In the genomic region with DNA sequence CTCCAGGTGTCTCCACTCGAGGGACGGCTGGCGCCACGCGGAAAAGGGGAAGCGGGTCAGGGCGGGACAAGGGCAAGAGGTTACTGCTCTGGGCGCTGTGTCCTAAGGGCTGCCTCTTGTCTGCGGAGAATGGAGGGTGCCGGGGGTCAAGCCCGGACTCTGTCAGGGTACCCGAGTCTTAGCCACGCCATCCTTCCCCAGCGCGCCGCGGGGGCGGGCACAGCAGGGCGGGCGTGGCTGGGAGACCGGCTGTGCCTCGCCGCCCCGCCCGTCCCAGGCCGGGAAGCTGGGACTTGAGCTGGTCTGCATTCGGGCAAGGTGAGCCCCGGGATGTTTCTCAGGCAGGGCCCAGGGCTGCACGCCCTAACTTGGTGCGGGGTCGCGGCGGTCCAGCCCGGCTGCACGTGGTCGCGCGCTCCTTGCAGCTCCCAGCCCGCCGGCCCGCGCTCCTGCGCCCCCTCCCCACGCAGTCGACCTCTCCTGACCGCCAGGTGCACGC, we compare ENCODE assay signal across 8 cellular contexts. TPM values are rescaled to one million over a fixed set of nuclear protein-coding genes. Genes with fewer than 3 reads are reported as not detected.
DNase-seq lines count a peak whose midpoint lies in the region; ATAC-seq and TF ChIP-seq lines count a peak whose summit lies in the region.

No MANE protein-coding gene starts in this region.

- H3K9me3 Mint-ChIP-seq in activated T-cell treated with anti-CD3 and anti-CD28 coated beads, Interleukin-2, amount 50 U/mL, for 72 hours, result no peaks in the 10 kb centered on the region

- H3F3A ChIP-seq in GM23248 (ENCODE audit: insufficient read depth), result peaks cover 27% of the 10 kb centered on the region

- H3K4me3 Mint-ChIP-seq in activated T-cell treated with anti-CD3 and anti-CD28 coated beads, Interleukin-2, amount 50 U/mL, for 72 hours, result peak overlapping the region in 1 of 2 donors; percentile 66

- H3K9me3 ChIP-seq in GM23248 (ENCODE audit: low read depth) (no peaks in the 10 kb centered on the region), hepatocyte (ENCODE audit: low read depth) (no peaks in the 10 kb centered on the region)

- H3K4me1 Mint-ChIP-seq in activated T-cell treated with anti-CD3 and anti-CD28 coated beads, Interleukin-2, amount 50 U/mL, for 72 hours (ENCODE audit: low read depth), result peaks cover 18% of the 10 kb centered on the region

- in situ Hi-C loops in GM23248 (cut with MboI), result no loop called here

- peak in 1 of 2 donors; percentile 10 for ATAC-seq in activated T-cell treated with anti-CD3 and anti-CD28 coated beads, Interleukin-2, amount 50 U/mL, for 72 hours (replicated peaks in 1 of 2)
- ATAC-seq in HG02852 (IDR thresholded peaks at IDR 0.05; ENCODE audit: unreplicated experiment) (no peak), HG03439 (IDR thresholded peaks at IDR 0.05; ENCODE audit: unreplicated experiment) (no peak)

- H4K20me1 ChIP-seq in GM23248 (ENCODE audit: insufficient read depth), result no peaks in the 10 kb centered on the region
- H4K20me1 ChIP-seq in hepatocyte (ENCODE audit: insufficient read depth, poor library complexity, severe bottlenecking), result peaks cover 16% of the 10 kb centered on the region

- H3K9me2 ChIP-seq in GM23248 (ENCODE audit: insufficient read depth) (no peaks in the 10 kb centered on the region), hepatocyte (replicated peaks; ENCODE audit: insufficient read depth) (no peaks in the 10 kb centered on the region)

- H3K4me2 ChIP-seq in GM23248 (ENCODE audit: unreplicated experiment) (peak overlapping the region; percentile 91), hepatocyte (peak overlapping the region; percentile 100)

- no peak overlapping the region for H3K27ac Mint-ChIP-seq in activated T-cell treated with anti-CD3 and anti-CD28 coated beads, Interleukin-2, amount 50 U/mL, for 72 hours

- H3K27me3 ChIP-seq in GM23248 (replicated peaks; ENCODE audit: insufficient read depth) (no peaks in the 10 kb centered on the region), hepatocyte (peaks cover 4% of the 10 kb centered on the region)

- H3K27ac ChIP-seq in GM23248 (no peak overlapping the region), hepatocyte (peak overlapping the region; percentile 87), skin epidermis (peak overlapping the region; percentile 7 to 98 (median 65))

- H3K4me3 ChIP-seq in GM23248 (peak overlapping the region; percentile 87), hepatocyte (peak overlapping the region; percentile 49), skin epidermis (peak overlapping the region; percentile 32 to 57 (median 52))

- H3K36me3 ChIP-seq in GM23248 (ENCODE audit: low read depth) (no peaks in the 10 kb centered on the region), hepatocyte (replicated peaks; ENCODE audit: insufficient read depth, low read depth) (no peaks in the 10 kb centered on the region)

- H3K36me3 Mint-ChIP-seq in activated T-cell treated with anti-CD3 and anti-CD28 coated beads, Interleukin-2, amount 50 U/mL, for 72 hours (ENCODE audit: insufficient read depth in 2 of 2), result no peaks in the 10 kb centered on the region

- DNase-seq in AG20443 (ENCODE audit: low spot score) (peak; percentile 73), GM23248 (peak; percentile 79), hepatocyte (ENCODE audit: low spot score) (peak; percentile 81), NCI-H2107 treated with DMSO at 0.1 percent for 48 hours (lab: John Stamatoyannopoulos, UW; ENCODE audit: unreplicated experiment) (no peak)
- DNase-seq in activated T-cell treated with anti-CD3 and anti-CD28 coated beads, Interleukin-2, amount 50 U/mL, for 72 hours, result peak; percentile 36 to 50

- 2% methylated on average over 27 to 42 of the region's 47 CpGs for WGBS in GM23248 (ENCODE audit: low coverage in 1 of 2, low lambda C conversion rate in 2 of 2, missing lambda C conversion rate in 2 of 2), 2 experiments
- WGBS in hepatocyte (ENCODE audit: low lambda C conversion rate, missing lambda C conversion rate), result 5% methylated on average over 24 of the region's 47 CpGs

- peaks cover 34% of the 10 kb centered on the region for H3K4me1 ChIP-seq in GM23248 (ENCODE audit: insufficient read depth)
- H3K4me1 ChIP-seq in hepatocyte (ENCODE audit: insufficient read depth), result peaks cover 56% of the 10 kb centered on the region

- no peaks in the 10 kb centered on the region for H3K27me3 Mint-ChIP-seq in activated T-cell treated with anti-CD3 and anti-CD28 coated beads, Interleukin-2, amount 50 U/mL, for 72 hours (ENCODE audit: low read depth)

- H3K79me2 ChIP-seq in GM23248 (ENCODE audit: insufficient read depth), result peaks cover 34% of the 10 kb centered on the region
- peaks cover 33% of the 10 kb centered on the region for H3K79me2 ChIP-seq in hepatocyte

- TF ChIP-seq CTCF in hepatocyte (IDR thresholded peaks at IDR 0.05; ENCODE audit: poor library complexity), result no peak

- H2AFZ ChIP-seq in GM23248 (no peak overlapping the region), hepatocyte (no peak overlapping the region)

- H3K9ac ChIP-seq in GM23248, result peak overlapping the region; percentile 53

RNA-seq across cellular contexts. Expression of a gene that starts 6.2 kb away (rescaled TPM):
- 8,476 and 9,349 TPM in 2 replicates for total RNA-seq in GM23248 (2014; rRNA removed; shearing (Covaris generic))
- polyA plus RNA-seq in GM23248 (2016; fragmentation: Nextera tagmentation; extraction: Ambion mirVana) (3,778 and 3,933 TPM in 2 replicates), hepatocyte (2,719 and 2,832 TPM in 2 replicates)
- 1,000 to 10,000 TPM; 3,862 to 3,966 TPM for total RNA-seq in activated T-cell treated with anti-CD3 and anti-CD28 coated beads, Interleukin-2, amount 50 U/mL, for 72 hours
- total RNA-seq in hepatocyte, result 3,207 and 3,298 TPM in 2 replicates

RNA-seq across cellular contexts. Expression of a gene that starts 9.3 kb away (rescaled TPM):
- 2.3 and 3.2 TPM in 2 replicates for total RNA-seq in GM23248 (2014; rRNA removed; shearing (Covaris generic))
- polyA plus RNA-seq in GM23248 (2016; fragmentation: Nextera tagmentation; extraction: Ambion mirVana) (0.23 and 0.48 TPM in 2 replicates), hepatocyte (0.29 and 0.40 TPM in 2 replicates)
- 1 to 10 TPM in 1 of 2 donors, under 1 TPM in 1; 0.95 to 1.8 TPM for total RNA-seq in activated T-cell treated with anti-CD3 and anti-CD28 coated beads, Interleukin-2, amount 50 U/mL, for 72 hours
- total RNA-seq in hepatocyte, result 1.8 and 3.7 TPM in 2 replicates

RNA-seq across cellular contexts. Expression of a gene that starts 33.3 kb away (rescaled TPM):
- 44.9 and 45.5 TPM in 2 replicates for total RNA-seq in GM23248 (2014; rRNA removed; shearing (Covaris generic))
- polyA plus RNA-seq in GM23248 (2016; fragmentation: Nextera tagmentation; extraction: Ambion mirVana) (25.2 and 25.7 TPM in 2 replicates), hepatocyte (30.7 and 34.4 TPM in 2 replicates)
- 10 to 100 TPM; 21.3 to 29.1 TPM for total RNA-seq in activated T-cell treated with anti-CD3 and anti-CD28 coated beads, Interleukin-2, amount 50 U/mL, for 72 hours
- 18.3 and 20.9 TPM in 2 replicates for total RNA-seq in hepatocyte
